In genomic region chr19:49672131-49672919, GRCh38 we compare ENCODE assay signal across 8 cellular contexts. TPM values are rescaled to one million over a fixed set of nuclear protein-coding genes. Genes with fewer than 3 reads are reported as not detected.
DNase-seq lines count a peak whose midpoint lies in the region; ATAC-seq, FAIRE-seq and TF ChIP-seq lines count a peak whose summit lies in the region.

No MANE protein-coding gene starts in this region.

- peak; percentile 96 for TF ChIP-seq CTCF in OCI-LY3 (IDR thresholded peaks at IDR 0.05; ENCODE audit: low read depth, low read length)
- peak; percentile 75 to 91 (median 82) for TF ChIP-seq CTCF in esophagus squamous epithelium (IDR thresholded peaks at IDR 0.05)

- peak; percentile 51 for FAIRE-seq in HTR-8/SVneo (lab: Jason Lieb, UNC)

- H3K9me3 ChIP-seq in OCI-LY3 (ENCODE audit: insufficient read depth, low read length) = no peaks in the 10 kb centered on the region
- H3K9me3 ChIP-seq in esophagus squamous epithelium = no peaks in the 10 kb centered on the region

- H3K27me3 ChIP-seq in OCI-LY3 (ENCODE audit: low read depth, low read length) (no peaks in the 10 kb centered on the region), esophagus squamous epithelium (no peaks in the 10 kb centered on the region)

- H3K27ac ChIP-seq in OCI-LY3 (ENCODE audit: low read length) (no peak overlapping the region), esophagus squamous epithelium (peak overlapping the region in 2 of 4 donors; percentile 34 to 55)

- no peak for ATAC-seq in stimulated activated memory B cell treated with anti-CD40 and anti-IgM and Interleukin-4, amounts not matched to agents 10 μg/mL and 1 μg/mL and 100 μg/mL, for 72 hours

- peak overlapping the region; percentile 50 for H3K4me3 Mint-ChIP-seq in stimulated activated memory B cell treated with anti-CD40 and anti-IgM and Interleukin-4, amounts not matched to agents 10 μg/mL and 1 μg/mL and 100 μg/mL, for 72 hours

- no peak overlapping the region for H2AFZ ChIP-seq in OCI-LY3 (ENCODE audit: low read depth, low read length)

- H3K9ac ChIP-seq in OCI-LY3 (ENCODE audit: low read length) = no peak overlapping the region

- intact Hi-C loops in esophagus squamous epithelium (cut with DNase I) = loop anchor here (10.0 kb wide), 1 partner anchor 98 kb away; no protein-coding TSS in a partner anchor

- H3K27ac Mint-ChIP-seq in stimulated activated memory B cell treated with anti-CD40 and anti-IgM and Interleukin-4, amounts not matched to agents 10 μg/mL and 1 μg/mL and 100 μg/mL, for 72 hours = peak overlapping the region; percentile 75

- no peaks in the 10 kb centered on the region for H3K9me3 Mint-ChIP-seq in stimulated activated memory B cell treated with anti-CD40 and anti-IgM and Interleukin-4, amounts not matched to agents 10 μg/mL and 1 μg/mL and 100 μg/mL, for 72 hours

- H3K36me3 ChIP-seq in OCI-LY3 (replicated peaks; ENCODE audit: low read depth, low read length) (peaks cover 11% of the 10 kb centered on the region), esophagus squamous epithelium (peaks cover 0 to 17% (median 0%) of the 10 kb centered on the region in 3 donors)

- H3K4me3 ChIP-seq in OCI-LY3 (ENCODE audit: low read length) (peak overlapping the region; percentile 17; the same call in 1 of the 2 replicates), esophagus squamous epithelium (peak overlapping the region in 1 of 4 donors; percentile 48)

- DNase-seq in CD1c-positive myeloid dendritic cell (ENCODE audit: extremely low spot score) (peak; percentile 83), HTR-8/SVneo (ENCODE audit: insufficient read length, low spot score) (peak; percentile 82), esophagus squamous epithelium (lab: John Stamatoyannopoulos, UW) (no peak), myocyte (ENCODE audit: low read depth) (peak; percentile 73), cortex of kidney (lab: John Stamatoyannopoulos, UW) (no peak)
- DNase-seq in activated T-cell treated with anti-CD3 and anti-CD28 coated beads, Interleukin-2, amount 50 U/mL, for 1 hour = peak; percentile 79

- peak overlapping the region; percentile 44 for H3K4me2 ChIP-seq in OCI-LY3 (ENCODE audit: low read length)

- peaks cover 9% of the 10 kb centered on the region for H3K36me3 Mint-ChIP-seq in stimulated activated memory B cell treated with anti-CD40 and anti-IgM and Interleukin-4, amounts not matched to agents 10 μg/mL and 1 μg/mL and 100 μg/mL, for 72 hours

- no peak for TF ChIP-seq POLR2A in esophagus squamous epithelium (IDR thresholded peaks at IDR 0.05)

- peaks cover 6% of the 10 kb centered on the region for H3K79me2 ChIP-seq in OCI-LY3 (ENCODE audit: low read length)

- H3K4me1 ChIP-seq in OCI-LY3 (ENCODE audit: low read length) (peaks cover 23% of the 10 kb centered on the region), esophagus squamous epithelium (peaks cover 4 to 22% (median 10%) of the 10 kb centered on the region in 3 donors)

- no peaks in the 10 kb centered on the region for H4K20me1 ChIP-seq in OCI-LY3 (ENCODE audit: insufficient read depth, low read length)

- 35 to 38% methylated on average over 13 to 15 of the region's 28 CpGs for WGBS in esophagus squamous epithelium, 2 donors

- H3K27me3 Mint-ChIP-seq in stimulated activated memory B cell treated with anti-CD40 and anti-IgM and Interleukin-4, amounts not matched to agents 10 μg/mL and 1 μg/mL and 100 μg/mL, for 72 hours = no peaks in the 10 kb centered on the region

- H3K4me1 Mint-ChIP-seq in stimulated activated memory B cell treated with anti-CD40 and anti-IgM and Interleukin-4, amounts not matched to agents 10 μg/mL and 1 μg/mL and 100 μg/mL, for 72 hours = peaks cover 36% of the 10 kb centered on the region

RNA-seq across cellular contexts. Expression of gene PRMT1, which starts 4.7 kb away (rescaled TPM):
- total RNA-seq in esophagus squamous epithelium (100 to 1,000 TPM in 3 of 4 donors, 10 to 100 TPM in 1; 86.1 to 206 (median 182) TPM), myocyte (528 and 584 TPM in 2 replicates)
- polyA plus RNA-seq in myocyte (2012) = 256 TPM

RNA-seq across cellular contexts. Expression of gene BCL2L12, which starts 6.6 kb away (rescaled TPM):
- 10 to 100 TPM in 1 of 4 donors, 1 to 10 TPM in 3; 4.4 to 12.9 (median 5.8) TPM for total RNA-seq in esophagus squamous epithelium
- total RNA-seq in myocyte = 11.4 and 11.8 TPM in 2 replicates
- polyA plus RNA-seq in myocyte (2012) = 23.7 TPM

RNA-seq across cellular contexts. Expression of gene IRF3, which starts 6.7 kb away (rescaled TPM):
- total RNA-seq in esophagus squamous epithelium (10 to 100 TPM; 33.5 to 69.1 (median 49.4) TPM), myocyte (34.7 and 35.8 TPM in 2 replicates)
- polyA plus RNA-seq in myocyte (2012) = 76.8 TPM

RNA-seq across cellular contexts. Expression of gene ADM5, which starts 17.1 kb away (rescaled TPM):
- total RNA-seq in esophagus squamous epithelium (1 to 10 TPM in 3 of 4 donors, under 1 TPM in 1; 0.91 to 2.8 (median 1.8) TPM), myocyte (0.99 and 1.3 TPM in 2 replicates)
- 0.43 TPM for polyA plus RNA-seq in myocyte (2012)

RNA-seq across cellular contexts. Expression of gene CPT1C, which starts 18.6 kb away (rescaled TPM):
- 1 to 10 TPM in 2 of 4 donors, under 1 TPM in 2; 0.48 to 4.8 (median 1.1) TPM for total RNA-seq in esophagus squamous epithelium
- 1.4 and 1.7 TPM in 2 replicates for total RNA-seq in myocyte
- polyA plus RNA-seq in myocyte (2012) = 1.4 TPM

Comparison
In these comparisons a context has a peak if more than half of its experiments do, and no peak if none do; other contexts are left out.
1. DNase-seq: peak in CD1c-positive myeloid dendritic cell (single experiment), HTR-8/SVneo (single experiment), activated T-cell treated with anti-CD3 and anti-CD28 coated beads, Interleukin-2, amount 50 U/mL, for 1 hour (single experiment) and myocyte (single experiment); none in esophagus squamous epithelium (single experiment) and cortex of kidney (single experiment).